25 cellular contexts compared by ENCODE assay signal in the genomic region with DNA sequence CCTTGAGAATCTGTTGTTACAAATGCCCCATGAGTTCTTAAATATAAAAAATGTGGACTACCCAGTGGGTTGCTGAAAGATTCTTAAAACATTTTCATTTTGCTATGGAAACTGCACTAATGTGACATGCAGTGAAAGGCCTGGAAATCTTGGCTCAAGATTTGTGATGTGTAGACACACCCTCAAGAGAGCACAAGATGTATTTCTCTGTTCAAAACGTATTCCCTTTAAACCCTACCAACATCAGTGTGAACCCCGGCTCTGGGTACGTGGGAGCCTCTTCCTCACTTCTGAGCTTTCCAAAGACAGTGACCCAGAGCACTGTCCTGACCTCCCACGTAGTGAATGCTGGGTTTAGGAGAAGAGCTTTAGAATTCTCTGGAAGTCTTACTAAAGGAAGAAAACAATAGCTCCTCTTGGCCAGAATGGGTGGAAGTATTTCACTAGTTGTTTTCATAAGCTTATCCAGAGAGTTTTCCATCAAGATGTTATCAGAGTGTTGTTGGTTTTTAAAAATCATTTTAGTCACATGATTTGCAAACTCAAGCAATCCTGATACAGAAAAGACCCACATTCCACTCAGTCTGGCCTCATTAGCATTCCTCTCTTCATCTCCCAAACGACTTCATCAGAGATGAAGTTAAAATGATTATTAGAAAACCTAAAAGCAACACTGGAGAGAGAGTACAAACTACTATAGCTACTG.
DNase-seq lines count a peak whose midpoint lies in the region; ATAC-seq and TF ChIP-seq lines count a peak whose summit lies in the region.
"Had no signal": no experiment of that assay in that cellular context is flagged by ENCODE, and none has a peak within 500 bp of the region (broad histone marks: within the 10 kb centered on the region; RNA-seq: fewer than 3 reads in every experiment).

No MANE protein-coding gene starts in this region.

- peaks cover 62% of the 10 kb centered on the region for H3K4me1 Mint-ChIP-seq in activated CD4-positive, alpha-beta T cell treated with anti-CD3 and anti-CD28 coated beads for 36 hours
- H3K4me1 Mint-ChIP-seq in activated naive CD8-positive, alpha-beta T cell treated with anti-CD3 and anti-CD28 coated beads for 36 hours: peaks cover 54% of the 10 kb centered on the region

- peak overlapping the region; percentile 21 for H3K27ac ChIP-seq in subcutaneous abdominal adipose tissue (ENCODE audit: low read depth, low read length)
- no peak overlapping the region for H3K27ac ChIP-seq in prostate gland
- H3K27ac ChIP-seq: 22Rv1, body of pancreas, pancreas, VCaP had no signal

- ATAC-seq in activated CD4-positive, alpha-beta T cell treated with anti-CD3 and anti-CD28 coated beads for 36 hours: no peak
- peak; percentile 4 for ATAC-seq in left ventricle myocardium superior
- ATAC-seq: body of pancreas; pancreas; stimulated activated effector memory CD8-positive, alpha-beta T cell treated with anti-CD3 and anti-CD28 coated beads, Interleukin-12 subunit alpha, Interleukin-12 subunit beta, amount 100 ng/mL, for 72 hours had no signal

- H3K36me3 Mint-ChIP-seq in activated CD4-positive, alpha-beta T cell treated with anti-CD3 and anti-CD28 coated beads for 36 hours (ENCODE audit: low read depth): peaks cover 53% of the 10 kb centered on the region
- peaks cover 48% of the 10 kb centered on the region for H3K36me3 Mint-ChIP-seq in activated naive CD8-positive, alpha-beta T cell treated with anti-CD3 and anti-CD28 coated beads for 36 hours

- CTCF ChIA-PET in activated CD4-positive, alpha-beta T cell treated with anti-CD3 and anti-CD28 coated beads for 36 hours (lab: Charles Lee): interaction anchor here (0.7 to 5.1 kb wide), 9 partner anchors 9 to 111 kb away, joined by 3 to 69 read pairs (median 3); no protein-coding TSS in a partner anchor

- H3K9ac ChIP-seq in subcutaneous abdominal adipose tissue (ENCODE audit: low read length in 5 of 5): no peak overlapping the region

- peaks cover 7 to 30% (median 20%) of the 10 kb centered on the region in 5 donors for H3K36me3 ChIP-seq in subcutaneous abdominal adipose tissue (ENCODE audit: control insufficient read depth in 5 of 5, insufficient read depth in 5 of 5, low read length in 5 of 5)
- no peaks in the 10 kb centered on the region for H3K36me3 ChIP-seq in prostate gland

- 64% methylated on average over 5 of the region's 5 CpGs for WGBS in prostate gland

- H3K27me3 ChIP-seq in subcutaneous abdominal adipose tissue (ENCODE audit: control insufficient read depth in 5 of 5, insufficient read depth in 4 of 5, low read length in 5 of 5) (no peaks in the 10 kb centered on the region), prostate gland (replicated peaks; ENCODE audit: insufficient read depth) (no peaks in the 10 kb centered on the region)
- H3K27me3 ChIP-seq: body of pancreas, MG63, pancreas had no signal

- no peak overlapping the region for H3K4me3 Mint-ChIP-seq in activated CD4-positive, alpha-beta T cell treated with anti-CD3 and anti-CD28 coated beads for 36 hours
- H3K4me3 Mint-ChIP-seq in activated naive CD8-positive, alpha-beta T cell treated with anti-CD3 and anti-CD28 coated beads for 36 hours: no peak overlapping the region
- H3K4me3 Mint-ChIP-seq: IgD-negative memory B cell; stimulated activated effector memory CD8-positive, alpha-beta T cell treated with anti-CD3 and anti-CD28 coated beads, Interleukin-12 subunit alpha, Interleukin-12 subunit beta, amount 100 ng/mL, for 72 hours had no signal

- POLR2A ChIA-PET in activated CD4-positive, alpha-beta T cell treated with anti-CD3 and anti-CD28 coated beads for 36 hours (lab: Charles Lee): interaction anchor here (0.6 kb wide), 1 partner anchor 18 kb away, joined by 3 read pairs; no protein-coding TSS in a partner anchor

- intact Hi-C loops in activated CD4-positive, alpha-beta T cell treated with anti-CD3 and anti-CD28 coated beads for 36 hours (cut with DNase I, micrococcal nuclease): no loop called here
- intact Hi-C loops in left ventricle myocardium superior (cut with micrococcal nuclease): no loop called here
- intact Hi-C loops in prostate gland (cut with DNase I): no loop called here

- no peak overlapping the region for H3K4me3 ChIP-seq in subcutaneous abdominal adipose tissue (ENCODE audit: low read depth in 1 of 5, low read length in 5 of 5)
- no peak overlapping the region for H3K4me3 ChIP-seq in prostate gland
- H3K4me3 ChIP-seq: body of pancreas, lung, MG63, pancreas had no signal

- DNase-seq in activated CD4-positive, alpha-beta T cell treated with anti-CD3 and anti-CD28 coated beads for 36 hours: no peak
- DNase-seq in activated CD4-positive, alpha-beta T cell treated with anti-CD3 and anti-CD28 coated beads for 48 hours: no peak
- no peak for DNase-seq in activated naive CD8-positive, alpha-beta T cell treated with anti-CD3 and anti-CD28 coated beads for 36 hours
- DNase-seq in left ventricle myocardium superior: no peak
- no peak for DNase-seq in activated CD8-positive, alpha-beta memory T cell treated with anti-CD3 and anti-CD28 coated beads, Interleukin-2, amount 50 U/mL, for 4 hours
- no peak for DNase-seq in prostate gland (ENCODE audit: low spot score)
- DNase-seq in superior temporal gyrus (ENCODE audit: extremely low spot score): no peak
- DNase-seq: activated CD8-positive, alpha-beta memory T cell treated with anti-CD3 and anti-CD28 coated beads, Interleukin-2, amount 50 U/mL, for 48 hours; AML-193; body of pancreas; DMS79 treated with DMSO at 0.1 percent for 48 hours; hippocampal formation; MG63; NCI-H1436 treated with DMSO at 0.1 percent for 48 hours; NCI-H2171; NCI-H69; pancreas; SIG-M5; trophoblast cell had no signal

- H3K27me3 Mint-ChIP-seq in activated CD4-positive, alpha-beta T cell treated with anti-CD3 and anti-CD28 coated beads for 36 hours: no peaks in the 10 kb centered on the region
- no peaks in the 10 kb centered on the region for H3K27me3 Mint-ChIP-seq in activated naive CD8-positive, alpha-beta T cell treated with anti-CD3 and anti-CD28 coated beads for 36 hours
- H3K27me3 Mint-ChIP-seq: IgD-negative memory B cell had no signal

- H3K4me1 ChIP-seq in subcutaneous abdominal adipose tissue (ENCODE audit: control insufficient read depth in 5 of 5, insufficient read depth in 5 of 5, low read length in 5 of 5): peaks cover 0 to 34% (median 13%) of the 10 kb centered on the region in 5 donors
- no peaks in the 10 kb centered on the region for H3K4me1 ChIP-seq in prostate gland (replicated peaks)
- H3K4me1 ChIP-seq: body of pancreas, pancreas had no signal

- no peaks in the 10 kb centered on the region for H3K9me3 ChIP-seq in subcutaneous abdominal adipose tissue (ENCODE audit: control insufficient read depth in 5 of 5, low read length in 5 of 5)
- no peaks in the 10 kb centered on the region for H3K9me3 ChIP-seq in prostate gland
- H3K9me3 ChIP-seq: body of pancreas, MG63, pancreas had no signal

- TF ChIP-seq POLR2A in prostate gland (IDR thresholded peaks at IDR 0.05): no peak

- peaks cover 3% of the 10 kb centered on the region for H3K9me3 Mint-ChIP-seq in activated CD4-positive, alpha-beta T cell treated with anti-CD3 and anti-CD28 coated beads for 36 hours (ENCODE audit: low read depth)
- peaks cover 6% of the 10 kb centered on the region for H3K9me3 Mint-ChIP-seq in activated naive CD8-positive, alpha-beta T cell treated with anti-CD3 and anti-CD28 coated beads for 36 hours
- H3K9me3 Mint-ChIP-seq: IgD-negative memory B cell; stimulated activated effector memory CD8-positive, alpha-beta T cell treated with anti-CD3 and anti-CD28 coated beads, Interleukin-12 subunit alpha, Interleukin-12 subunit beta, amount 100 ng/mL, for 72 hours had no signal

- peak overlapping the region; percentile 21 for H3K27ac Mint-ChIP-seq in activated CD4-positive, alpha-beta T cell treated with anti-CD3 and anti-CD28 coated beads for 36 hours
- H3K27ac Mint-ChIP-seq in activated naive CD8-positive, alpha-beta T cell treated with anti-CD3 and anti-CD28 coated beads for 36 hours: peak overlapping the region; percentile 45
- H3K27ac Mint-ChIP-seq: IgD-negative memory B cell; stimulated activated effector memory CD8-positive, alpha-beta T cell treated with anti-CD3 and anti-CD28 coated beads, Interleukin-12 subunit alpha, Interleukin-12 subunit beta, amount 100 ng/mL, for 72 hours had no signal

- no peak for TF ChIP-seq CTCF in prostate gland (IDR thresholded peaks at IDR 0.05)
